ENCODE assay signal across 1 cellular context in genomic region chr1:202568466-202569196, GRCh38.
TF ChIP-seq lines count a peak whose summit lies in the region.

No MANE protein-coding gene starts in this region.

TF ChIP-seq in H1, 55 proteins besides CTCF, POLR2A, EP300 and RAD21 (continued from another document):
- TF ChIP-seq CHD7 (IDR thresholded peaks at IDR 0.05; ENCODE audit: insufficient replicate concordance, low read length) (no peak), NRF1 (IDR thresholded peaks at IDR 0.05; ENCODE audit: low read depth, low read length) (no peak), KDM4A (IDR thresholded peaks at IDR 0.05; ENCODE audit: low read depth, low read length, severe bottlenecking) (no peak), ASH2L (IDR thresholded peaks at IDR 0.05; ENCODE audit: low read length) (no peak), GTF2F1 (IDR thresholded peaks at IDR 0.05; ENCODE audit: borderline replicate concordance, low read depth, low read length) (no peak), SP2 (IDR thresholded peaks at IDR 0.05; ENCODE audit: low read length) (no peak)
